In the genomic region with DNA sequence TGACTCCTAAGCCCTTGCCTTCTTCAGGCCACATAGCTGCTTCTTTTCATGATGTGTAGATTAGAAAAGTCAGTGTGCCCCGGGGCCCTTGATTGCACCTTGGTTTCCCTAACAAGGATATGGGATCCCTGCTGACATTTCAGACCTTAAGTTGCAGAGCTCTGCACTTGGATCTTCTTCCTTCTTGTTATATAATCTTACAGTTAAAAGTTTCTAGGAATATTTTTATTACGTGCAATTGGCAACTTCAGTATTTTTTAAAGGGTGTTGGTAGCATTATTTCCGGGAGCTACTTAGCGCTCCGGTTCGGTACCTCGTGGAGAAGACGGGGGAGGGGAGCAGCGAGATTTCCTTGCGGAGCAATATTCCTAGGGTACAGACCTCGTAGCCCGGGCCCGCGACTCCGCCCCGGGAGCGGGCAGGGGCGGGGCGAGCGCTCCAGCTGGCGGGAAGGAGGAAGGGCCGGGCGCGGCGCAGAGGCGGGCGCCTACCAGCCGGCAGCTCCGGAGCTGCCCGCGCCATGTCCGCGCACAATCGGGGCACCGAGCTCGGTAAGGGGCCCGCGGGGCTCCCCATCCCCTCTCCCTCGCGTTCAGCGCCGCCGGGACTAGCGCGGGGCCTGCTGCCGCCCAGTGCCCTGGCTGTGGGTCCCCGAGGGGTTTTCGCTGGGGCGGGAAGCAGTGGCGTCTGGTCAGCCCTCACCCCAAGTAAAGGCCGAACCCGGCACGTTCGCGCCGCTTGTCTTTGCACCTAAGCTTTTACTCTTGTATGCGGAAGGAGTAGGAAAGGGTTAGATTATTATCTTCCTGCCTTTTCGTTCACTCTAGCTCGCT, we compare ENCODE assay signal across 8 cellular contexts. TPM values are rescaled to one million over a fixed set of nuclear protein-coding genes. Genes with fewer than 3 reads are reported as not detected.
DNase-seq lines count a peak whose midpoint lies in the region; ATAC-seq and TF ChIP-seq lines count a peak whose summit lies in the region.

A gene (plus strand): TSS at position 469 of the 833 bp plus-strand sequence. CDS start 52 bp downstream, at position 521.

- peaks cover 0 to 4% (median 0%) of the 10 kb centered on the region in 3 donors for H3K4me1 ChIP-seq in skeletal muscle tissue (ENCODE audit: control insufficient read depth in 3 of 3, insufficient read depth in 3 of 3, low read length in 3 of 3)

- peak within 1 kb of the TSS; percentile 79 for H3K4me3 ChIP-seq in brain microvascular endothelial cell (ENCODE audit: low read depth, low read length)
- peak within 1 kb of the TSS; percentile 79 for H3K4me3 ChIP-seq in iPS-18c (ENCODE audit: insufficient read depth, low read depth, low read length)
- H3K4me3 ChIP-seq in skeletal muscle tissue (ENCODE audit: low read length in 3 of 3): peak within 1 kb of the TSS; percentile 82 to 87 (median 83)

- no peak for TF ChIP-seq CTCF in brain microvascular endothelial cell (IDR thresholded peaks at IDR 0.05; ENCODE audit: low read depth, low read length, missing control alignments)

- peak within 1 kb of the TSS; percentile 82 to 95 (median 89) for H3K9ac ChIP-seq in skeletal muscle tissue (ENCODE audit: low read depth in 1 of 3, low read length in 3 of 3)

- no peaks in the 10 kb centered on the region for H3K27me3 ChIP-seq in brain microvascular endothelial cell (replicated peaks)
- H3K27me3 ChIP-seq in skeletal muscle tissue (ENCODE audit: control insufficient read depth in 3 of 3, insufficient read depth in 3 of 3, low read length in 3 of 3): no peaks in the 10 kb centered on the region

- H3K9me3 ChIP-seq in iPS-18c (ENCODE audit: control insufficient read depth, insufficient read depth, low read length) (no peaks in the 10 kb centered on the region), skeletal muscle tissue (ENCODE audit: control insufficient read depth in 3 of 3, low read length in 3 of 3) (no peaks in the 10 kb centered on the region)

- peak within 1 kb of the TSS; percentile 78 for H3K27ac ChIP-seq in brain microvascular endothelial cell
- H3K27ac ChIP-seq in skeletal muscle tissue (ENCODE audit: low read depth, low read length): peak within 1 kb of the TSS; percentile 88

- peak; percentile 85 for ATAC-seq in HG02943 (IDR thresholded peaks at IDR 0.05; ENCODE audit: low read depth, unreplicated experiment)

- in situ Hi-C loops in brain microvascular endothelial cell (cut with HindIII; ENCODE audit: low pct_ligation_motif_present, low sequenced_read_pairs): no loop called here

- DNase-seq in SIG-M5 treated with dmso at 0.1 percent for 504 hours (lab: John Stamatoyannopoulos, UW; ENCODE audit: unreplicated experiment) (peak; percentile 70), SIG-M5 (lab: John Stamatoyannopoulos, UW) (no peak), NCI-H187 (lab: John Stamatoyannopoulos, UW) (peak; percentile 67 to 76), UCSD-AML1 (lab: John Stamatoyannopoulos, UW; ENCODE audit: unreplicated experiment) (peak; percentile 82), brain microvascular endothelial cell (peak; percentile 43)

- H3K36me3 ChIP-seq in brain microvascular endothelial cell (replicated peaks): peaks cover 6% of the 10 kb centered on the region
- H3K36me3 ChIP-seq in skeletal muscle tissue (ENCODE audit: control insufficient read depth in 3 of 3, insufficient read depth in 3 of 3, low read length in 3 of 3): peaks cover 0 to 6% (median 0%) of the 10 kb centered on the region in 3 donors

RNA-seq across cellular contexts. Expression of the gene that starts here (rescaled TPM):
- total RNA-seq in skeletal muscle tissue: 44.9 TPM
